ENCODE assay signal across 8 cellular contexts in the genomic region with DNA sequence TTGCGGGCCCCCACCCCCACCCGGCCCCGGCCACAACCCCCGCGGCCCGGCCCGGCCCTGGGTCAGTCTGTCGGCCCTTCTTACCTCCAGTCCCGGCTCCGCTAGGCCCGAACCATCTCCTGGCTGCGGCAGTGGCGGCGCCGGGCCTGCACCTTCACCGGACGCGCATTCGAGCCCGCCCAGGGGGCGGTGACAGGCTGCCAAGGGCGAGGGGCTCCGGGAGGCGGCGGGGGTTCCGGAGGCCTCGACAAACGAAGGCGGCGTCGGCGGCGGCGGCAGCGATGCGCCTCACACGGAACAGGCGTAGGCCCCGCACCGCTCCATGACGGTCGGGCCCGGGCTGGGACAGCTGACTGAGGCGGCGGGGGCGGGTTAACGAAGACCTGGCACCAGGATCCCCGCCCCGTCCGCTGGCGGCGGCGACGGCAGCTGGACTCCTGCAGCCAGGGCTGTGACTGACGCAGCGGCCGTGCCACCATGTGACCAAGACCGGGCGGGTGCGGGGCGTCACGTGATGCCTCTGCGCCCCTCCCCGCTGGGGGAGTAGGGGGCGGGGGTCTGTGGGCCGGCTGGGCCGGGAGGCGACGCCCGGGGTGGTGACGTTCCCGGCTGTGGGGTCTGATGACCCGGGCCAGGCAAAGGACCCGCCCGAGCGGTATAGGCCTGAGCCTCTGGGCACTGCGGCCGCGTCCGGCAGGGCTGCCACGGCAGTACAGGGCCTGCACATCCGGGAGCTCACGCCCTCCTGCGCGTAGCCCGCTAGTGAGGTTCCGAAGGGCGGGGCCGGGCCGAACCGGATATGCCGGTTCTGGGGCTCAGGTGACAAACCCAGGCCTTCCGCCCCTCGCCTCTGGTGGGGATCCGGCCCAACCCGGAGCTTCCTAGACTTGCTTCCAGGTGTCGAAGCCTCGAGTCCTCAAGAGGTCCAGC. TPM values are rescaled to one million over a fixed set of nuclear protein-coding genes. Genes with fewer than 3 reads are reported as not detected.
DNase-seq lines count a peak whose midpoint lies in the region; ATAC-seq and TF ChIP-seq lines count a peak whose summit lies in the region.

TSS of gene AFF4 (minus strand) at position 460 of the 930 bp plus-strand sequence. CDS start 26,445 bp downstream, outside the sequence.

- peak within 1 kb of the TSS; percentile 70 to 98 (median 92) for H3K4me3 ChIP-seq in heart left ventricle
- peak within 1 kb of the TSS; percentile 73 to 88 (median 86) for H3K4me3 ChIP-seq in upper lobe of left lung

- no peaks in the 10 kb centered on the region for H3K36me3 ChIP-seq in heart left ventricle
- no peaks in the 10 kb centered on the region for H3K36me3 ChIP-seq in upper lobe of left lung

- H3K9me3 ChIP-seq in heart left ventricle (no peaks in the 10 kb centered on the region), upper lobe of left lung (no peaks in the 10 kb centered on the region)

- WGBS in adipose tissue, 3 donors: 0% methylated on average over 90 to 98 of the region's 98 CpGs
- 0 to 1% (median 0%) methylated on average over 44 to 98 of the region's 98 CpGs for WGBS in heart left ventricle, 4 donors
- WGBS in upper lobe of left lung, 2 donors: 1 to 2% methylated on average over 19 to 32 of the region's 98 CpGs

- H3K27me3 ChIP-seq in heart left ventricle (no peaks in the 10 kb centered on the region), upper lobe of left lung (no peaks in the 10 kb centered on the region)

- TF ChIP-seq CTCF in heart left ventricle (IDR thresholded peaks at IDR 0.05): peak in 1 of 12 donors; percentile 10
- peak in 3 of 6 experiments; percentile 13 to 39 (median 33) for TF ChIP-seq CTCF in upper lobe of left lung (IDR thresholded peaks at IDR 0.05)

- peak; percentile 86 for DNase-seq in NCI-H1092 treated with DMSO at 0.1 percent for 48 hours (lab: John Stamatoyannopoulos, UW)
- peak; percentile 73 for DNase-seq in T follicular helper cell (ENCODE audit: low read depth)
- peak; percentile 97 to 99 (median 99) for DNase-seq in heart left ventricle
- peak; percentile 94 to 99 (median 96) for DNase-seq in posterior cingulate gyrus
- DNase-seq in upper lobe of left lung: peak; percentile 98 to 99

- intact Hi-C loops in heart left ventricle (cut with DNase I) (loop anchor here in 6 of 10 donors (1.0 to 10.0 kb wide), 7 partner anchors 63 to 91 kb away; partner anchors contain the start of genes HSPA4 (in 2 of the 6) and ZCCHC10 (in 2 of the 6)), posterior cingulate gyrus (cut with DNase I) (loop anchor here (2.0 to 10.0 kb wide), 4 partner anchors 64 to 129 kb away; partner anchors contain the start of genes HSPA4, SHROOM1 and ZCCHC10)

- H3K27ac ChIP-seq in adipose tissue (ENCODE audit: low read depth, low read length): peak within 1 kb of the TSS; percentile 96
- H3K27ac ChIP-seq in heart left ventricle: peak within 1 kb of the TSS; percentile 86 to 100 (median 98)
- peak within 1 kb of the TSS; percentile 98 to 100 (median 99) for H3K27ac ChIP-seq in upper lobe of left lung

- peaks cover 0 to 43% (median 25%) of the 10 kb centered on the region in 12 donors for H3K4me1 ChIP-seq in heart left ventricle
- peaks cover 15 to 36% (median 24%) of the 10 kb centered on the region in 4 donors for H3K4me1 ChIP-seq in upper lobe of left lung

- TF ChIP-seq POLR2A in GM10847 (IDR thresholded peaks at IDR 0.05; ENCODE audit: extremely low read depth, insufficient read length) (peak; percentile 81), heart left ventricle (IDR thresholded peaks at IDR 0.05) (peak; percentile 59 to 97), upper lobe of left lung (IDR thresholded peaks at IDR 0.05) (peak; percentile 68 to 99 (median 98))

- peak in 1 of 4 donors; percentile 85 for TF ChIP-seq EP300 in upper lobe of left lung (IDR thresholded peaks at IDR 0.05)

- ATAC-seq in HG02610 (IDR thresholded peaks at IDR 0.05; ENCODE audit: unreplicated experiment): peak; percentile 94
- peak; percentile 93 to 98 (median 96) for ATAC-seq in heart left ventricle
- peak; percentile 97 for ATAC-seq in upper lobe of left lung (ENCODE audit: low FRiP score in 2 of 2)

RNA-seq across cellular contexts. Expression of gene AFF4, which starts in this region (rescaled TPM):
- 10 to 100 TPM in 2 of 3 donors, 1 to 10 TPM in 1; 8.6 to 18.0 (median 10.7) TPM for polyA plus RNA-seq in adipose tissue
- 10 to 100 TPM; 33.1 to 65.8 (median 53.4) TPM for total RNA-seq in heart left ventricle
- polyA plus RNA-seq in heart left ventricle: 10 to 100 TPM in 1 of 2 donors, 1 to 10 TPM in 1; 6.7 to 24.8 TPM
- total RNA-seq in upper lobe of left lung: 10 to 100 TPM; 60.8 to 94.5 (median 72.8) TPM

Comparison
In these comparisons a context has a peak if more than half of its experiments do, and no peak if none do; other contexts are left out.
1. Peak in every context shown above with its lines: DNase-seq, ATAC-seq, H3K4me3 ChIP-seq and H3K27ac ChIP-seq.